22 cellular contexts compared by ENCODE assay signal in genomic region chr12:132803125-132803524, GRCh38.
"Had no signal": no experiment of that assay in that cellular context is flagged by ENCODE, and none has a peak within 500 bp of the region (broad histone marks: within the 10 kb centered on the region; RNA-seq: fewer than 3 reads in every experiment).

No MANE protein-coding gene starts in this region.

- H3K4me3 Mint-ChIP-seq: IgD-negative memory B cell had no signal

- H3K27me3 Mint-ChIP-seq: IgD-negative memory B cell had no signal

- H3K4me1 ChIP-seq: SJSA1 had no signal

- FAIRE-seq: RCC 7860 had no signal

- H3K4me3 ChIP-seq: MG63, SJSA1, SK-N-MC had no signal

- H3K27ac ChIP-seq: SJSA1, SK-N-MC had no signal

- DNase-seq: KBM-7, MG63, NCI-H1092, NCI-H1105 treated with DMSO at 0.1 percent for 48 hours, NCI-H1417 treated with DMSO at 0.1 percent for 48 hours, NCI-H146, NCI-H1694 treated with DMSO at 0.1 percent for 48 hours, NCI-H1930, NCI-H2081 treated with DMSO at 0.1 percent for 48 hours, NCI-H2171, NCI-H226, NCI-H446, NCI-H510A, NCI-H524 treated with DMSO at 0.1 percent for 48 hours, NCI-H69, NCI-H774, RPMI8226, SIG-M5 had no signal

- H3K9me3 ChIP-seq: MG63, SJSA1 had no signal

- H3K9me3 Mint-ChIP-seq: IgD-negative memory B cell had no signal

- H3K27me3 ChIP-seq: MG63, SJSA1 had no signal
